ENCODE assay signal across 8 cellular contexts in the genomic region with DNA sequence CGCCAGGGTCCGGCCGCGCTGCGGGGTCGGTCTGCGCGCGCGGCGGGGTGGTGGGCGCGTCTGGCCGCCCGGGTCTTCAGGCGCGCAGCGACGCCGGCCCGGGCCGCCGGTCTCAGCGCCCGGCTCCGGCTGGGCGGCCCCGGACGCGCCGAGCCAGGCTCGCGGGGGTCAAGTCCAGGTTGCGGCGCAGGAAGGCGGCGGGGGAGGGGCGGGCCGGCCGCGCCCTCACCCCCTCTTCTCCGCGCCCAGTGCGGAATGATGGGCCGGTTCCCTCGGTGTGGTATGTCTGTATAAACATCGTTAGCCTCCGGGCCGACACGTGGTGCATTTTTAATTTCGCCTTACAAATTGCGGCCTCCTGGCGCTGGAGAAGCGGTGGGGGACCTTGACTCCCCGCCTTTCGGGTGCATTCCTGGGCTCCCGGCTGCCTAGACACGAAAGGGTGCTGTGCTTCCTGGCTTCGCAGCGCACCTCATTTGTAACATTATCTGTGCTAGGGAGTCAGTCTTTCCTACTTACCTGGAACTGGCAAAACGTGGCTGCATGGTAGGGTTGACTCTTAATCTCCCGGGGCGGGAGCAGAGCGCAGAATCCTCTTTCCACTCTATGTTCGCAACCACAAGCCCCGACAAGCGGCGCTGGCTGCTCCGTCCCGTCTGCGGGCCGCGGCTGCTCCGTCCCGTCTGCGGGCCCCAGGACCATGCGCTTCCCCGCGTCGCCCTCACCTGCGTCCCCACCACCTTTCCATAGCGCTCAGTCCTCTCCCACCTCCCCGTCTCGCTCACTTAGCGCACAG.
DNase-seq lines count a peak whose midpoint lies in the region; ATAC-seq and TF ChIP-seq lines count a peak whose summit lies in the region.

No MANE protein-coding gene starts in this region.

- H4K20me1 ChIP-seq in smooth muscle cell (ENCODE audit: low read depth): no peaks in the 10 kb centered on the region

- H3K36me3 ChIP-seq in adrenal gland (replicated peaks in 1 of 2): no peaks in the 10 kb centered on the region
- no peaks in the 10 kb centered on the region for H3K36me3 ChIP-seq in smooth muscle cell (ENCODE audit: low read depth)

- peak overlapping the region; percentile 82 for H3K4me2 ChIP-seq in smooth muscle cell

- peak overlapping the region in 2 of 4 donors; percentile 36 to 62 for H3K4me3 ChIP-seq in adrenal gland
- peak overlapping the region; percentile 29; the same call in 1 of the 2 replicates for H3K4me3 ChIP-seq in iPS-18c (ENCODE audit: insufficient read depth, low read depth, low read length)
- peak overlapping the region; percentile 57 for H3K4me3 ChIP-seq in smooth muscle cell

- peak overlapping the region; percentile 72 for H2AFZ ChIP-seq in smooth muscle cell (ENCODE audit: low read depth)

- H3K4me1 ChIP-seq in adrenal gland (replicated peaks in 1 of 2): peaks cover 31 to 45% of the 10 kb centered on the region in 2 donors
- peaks cover 6% of the 10 kb centered on the region for H3K4me1 ChIP-seq in smooth muscle cell (ENCODE audit: low read depth)

- H3F3A ChIP-seq in smooth muscle cell (ENCODE audit: low read depth): peaks cover 20% of the 10 kb centered on the region

- no peak overlapping the region for H3K4me3 Mint-ChIP-seq in stimulated activated naive B cell treated with anti-CD40 and anti-IgM and Interleukin-4, amounts not matched to agents 10 μg/mL and 1 μg/mL and 100 μg/mL, for 72 hours

- no peak overlapping the region for H3K27ac Mint-ChIP-seq in stimulated activated naive B cell treated with anti-CD40 and anti-IgM and Interleukin-4, amounts not matched to agents 10 μg/mL and 1 μg/mL and 100 μg/mL, for 72 hours

- H3K9me3 ChIP-seq in adrenal gland (replicated peaks in 1 of 3) (no peaks in the 10 kb centered on the region), iPS-18c (ENCODE audit: control insufficient read depth, insufficient read depth, low read length) (no peaks in the 10 kb centered on the region), smooth muscle cell (replicated peaks; ENCODE audit: low read depth) (no peaks in the 10 kb centered on the region)

- no peaks in the 10 kb centered on the region for H3K79me2 ChIP-seq in smooth muscle cell (ENCODE audit: low read depth)

- peaks cover 1 to 3% of the 10 kb centered on the region in 2 donors for H3K9me3 Mint-ChIP-seq in stimulated activated naive B cell treated with anti-CD40 and anti-IgM and Interleukin-4, amounts not matched to agents 10 μg/mL and 1 μg/mL and 100 μg/mL, for 72 hours

- DNase-seq in HT-29 (ENCODE audit: low spot score) (peak; percentile 78), adrenal gland (peak; percentile 66 to 90 (median 79)), smooth muscle cell (lab: John Stamatoyannopoulos, UW; ENCODE audit: unreplicated experiment) (no peak), HK-2 (ENCODE audit: unreplicated experiment) (no peak)
- no peak for DNase-seq in stimulated activated CD4-positive, alpha-beta T cell treated with anti-CD3 and anti-CD28 coated beads, Interleukin-2, amount 100 ng/mL, for 48 hours
- no peak for DNase-seq in stimulated activated naive B cell treated with anti-CD40 and anti-IgM and Interleukin-4, amounts not matched to agents 10 μg/mL and 1 μg/mL and 100 μg/mL, for 72 hours

- H3K27ac ChIP-seq in adrenal gland (peak overlapping the region; percentile 78 to 96 (median 93)), smooth muscle cell (ENCODE audit: low read depth) (peak overlapping the region; percentile 92)

- 16 to 55% (median 23%) methylated on average over 25 to 85 of the region's 85 CpGs for WGBS in adrenal gland, 4 donors
- under 1% methylated on average over 63 of the region's 85 CpGs for WGBS in smooth muscle cell (ENCODE audit: low lambda C conversion rate)

- ATAC-seq in GM21390 (IDR thresholded peaks at IDR 0.05; ENCODE audit: unreplicated experiment): no peak
- ATAC-seq in stimulated activated naive B cell treated with anti-CD40 and anti-IgM and Interleukin-4, amounts not matched to agents 10 μg/mL and 1 μg/mL and 100 μg/mL, for 72 hours (replicated peaks): no peak

- intact Hi-C loops in adrenal gland (cut with DNase I): loop anchor here (5.0 to 10.0 kb wide), 3 partner anchors 174 to 209 kb away; no protein-coding TSS in a partner anchor

- no peaks in the 10 kb centered on the region for H3K36me3 Mint-ChIP-seq in stimulated activated naive B cell treated with anti-CD40 and anti-IgM and Interleukin-4, amounts not matched to agents 10 μg/mL and 1 μg/mL and 100 μg/mL, for 72 hours

- no peaks in the 10 kb centered on the region for H3K27me3 ChIP-seq in adrenal gland
- H3K27me3 ChIP-seq in smooth muscle cell (ENCODE audit: low read depth): no peaks in the 10 kb centered on the region

- H3K9ac ChIP-seq in smooth muscle cell (ENCODE audit: low read depth): peak overlapping the region; percentile 77

- H3K4me1 Mint-ChIP-seq in stimulated activated naive B cell treated with anti-CD40 and anti-IgM and Interleukin-4, amounts not matched to agents 10 μg/mL and 1 μg/mL and 100 μg/mL, for 72 hours: peaks cover 0 to 1% of the 10 kb centered on the region in 2 donors

- TF ChIP-seq POLR2A in adrenal gland (IDR thresholded peaks at IDR 0.05): peak; percentile 56 to 70

- peaks cover 47 to 57% of the 10 kb centered on the region in 2 donors for H3K27me3 Mint-ChIP-seq in stimulated activated naive B cell treated with anti-CD40 and anti-IgM and Interleukin-4, amounts not matched to agents 10 μg/mL and 1 μg/mL and 100 μg/mL, for 72 hours

- TF ChIP-seq CTCF in adrenal gland (IDR thresholded peaks at IDR 0.05) (no peak), smooth muscle cell (IDR thresholded peaks at IDR 0.05; ENCODE audit: borderline replicate concordance, insufficient read depth, poor library complexity, severe bottlenecking) (no peak)

Comparison
In these comparisons a context has a peak if more than half of its experiments do, and no peak if none do; other contexts are left out.
1. DNase-seq: peak in HT-29 (single experiment) and adrenal gland (7 of 7); none in smooth muscle cell (single experiment), stimulated activated CD4-positive, alpha-beta T cell treated with anti-CD3 and anti-CD28 coated beads, Interleukin-2, amount 100 ng/mL, for 48 hours (0 of 2), stimulated activated naive B cell treated with anti-CD40 and anti-IgM and Interleukin-4, amounts not matched to agents 10 μg/mL and 1 μg/mL and 100 μg/mL, for 72 hours (single experiment) and HK-2 (single experiment).